13 cellular contexts compared by ENCODE assay signal in the genomic region with DNA sequence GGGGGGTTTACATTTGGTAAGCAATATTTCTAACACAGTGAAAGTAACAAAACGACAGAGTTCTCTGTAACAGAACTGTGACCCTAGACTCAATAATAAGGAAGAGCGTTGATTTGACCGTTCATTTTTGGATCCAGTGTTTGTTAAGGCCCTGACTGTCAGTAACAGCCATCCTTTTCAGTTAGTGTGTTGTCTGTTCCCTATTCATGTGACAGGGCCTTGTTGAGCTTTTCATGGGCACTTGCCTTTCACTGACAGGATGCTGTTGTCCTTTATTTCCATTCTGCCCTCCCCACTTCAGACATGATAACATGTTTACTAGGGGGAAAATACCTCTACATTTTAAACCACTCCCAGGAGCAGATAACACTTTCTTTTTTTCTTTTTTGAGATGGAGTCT. TPM values are rescaled to one million over a fixed set of nuclear protein-coding genes. Genes with fewer than 3 reads are reported as not detected.
DNase-seq lines count a peak whose midpoint lies in the region; ATAC-seq and TF ChIP-seq lines count a peak whose summit lies in the region.
"Had no signal": no experiment of that assay in that cellular context is flagged by ENCODE, and none has a peak within 500 bp of the region (broad histone marks: within the 10 kb centered on the region; RNA-seq: fewer than 3 reads in every experiment).

No MANE protein-coding gene starts in this region.

- WGBS in endodermal cell (ENCODE audit: insufficient coverage in 1 of 2, insufficient read length in 1 of 2), 2 experiments, result 96% methylated on average over 3 of the region's 3 CpGs

- H3K9ac ChIP-seq in endodermal cell (ENCODE audit: extremely low read depth, low read length, poor library complexity, severe bottlenecking) (no peak overlapping the region), neural progenitor cell (no peak overlapping the region)
- H3K9ac ChIP-seq: parathyroid adenoma had no signal

- peak; percentile 25 for ATAC-seq in T-helper 17 cell
- no peak for ATAC-seq in HG03135 (IDR thresholded peaks at IDR 0.05; ENCODE audit: unreplicated experiment)

- no peak overlapping the region for H3K4me3 ChIP-seq in CD4-positive, alpha-beta memory T cell (ENCODE audit: low read length in 2 of 2)
- H3K4me3 ChIP-seq in endodermal cell (ENCODE audit: low read length), result peak overlapping the region; percentile 5
- H3K4me3 ChIP-seq in neural progenitor cell, result no peak overlapping the region
- H3K4me3 ChIP-seq in OCI-LY7 (ENCODE audit: low read depth, low read length, poor library complexity, severe bottlenecking), result no peak overlapping the region
- H3K4me3 ChIP-seq: SJSA1 had no signal

- H4K20me1 ChIP-seq in neural progenitor cell (ENCODE audit: low read depth) (peaks cover 92% of the 10 kb centered on the region), OCI-LY7 (ENCODE audit: insufficient read depth, low read length) (peaks cover 18% of the 10 kb centered on the region)

- H3K4me1 Mint-ChIP-seq in CD4-positive, alpha-beta memory T cell, result peaks cover 58 to 91% (median 78%) of the 10 kb centered on the region in 4 donors
- H3K4me1 Mint-ChIP-seq in T-helper 17 cell, result peaks cover 58% of the 10 kb centered on the region
- H3K4me1 Mint-ChIP-seq in endodermal cell, result peaks cover 55% of the 10 kb centered on the region
- peaks cover 36% of the 10 kb centered on the region for H3K4me1 Mint-ChIP-seq in neural progenitor cell

- DNase-seq in CD4-positive, alpha-beta memory T cell, result no peak
- DNase-seq in T-helper 17 cell, result no peak
- DNase-seq in endodermal cell, result no peak
- DNase-seq in neural progenitor cell (ENCODE audit: low spot score), result no peak
- no peak for DNase-seq in NCI-H187 treated with DMSO at 0.1 percent for 48 hours (lab: John Stamatoyannopoulos, UW)
- no peak for DNase-seq in NAMALWA (ENCODE audit: low spot score)
- no peak for DNase-seq in OCI-LY7 (ENCODE audit: low spot score)
- DNase-seq: activated CD4-positive, alpha-beta T cell treated with anti-CD3 and anti-CD28 coated beads for 4 hours; islet precursor cell; NCI-H446 treated with DMSO at 0.1 percent for 48 hours had no signal

- H3K4me3 Mint-ChIP-seq in CD4-positive, alpha-beta memory T cell, result peak overlapping the region in 7 of 8 donors; percentile 6 to 63 (median 39)
- H3K4me3 Mint-ChIP-seq in T-helper 17 cell, result peak overlapping the region; percentile 69
- H3K4me3 Mint-ChIP-seq in endodermal cell, result no peak overlapping the region
- H3K4me3 Mint-ChIP-seq in neural progenitor cell, result no peak overlapping the region

- H3K27me3 ChIP-seq in CD4-positive, alpha-beta memory T cell (ENCODE audit: insufficient read depth, low read length), result no peaks in the 10 kb centered on the region
- H3K27me3 ChIP-seq in endodermal cell (ENCODE audit: control insufficient read depth, insufficient read depth, low read length, poor library complexity, severe bottlenecking) (no peaks in the 10 kb centered on the region), neural progenitor cell (no peaks in the 10 kb centered on the region)
- H3K27me3 ChIP-seq: SJSA1 had no signal

- peaks cover 87% of the 10 kb centered on the region for H3K4me1 ChIP-seq in CD4-positive, alpha-beta memory T cell (ENCODE audit: insufficient read depth, low read length)
- peaks cover 21% of the 10 kb centered on the region for H3K4me1 ChIP-seq in endodermal cell (ENCODE audit: control insufficient read depth, insufficient read depth, low read length)
- peaks cover 37% of the 10 kb centered on the region for H3K4me1 ChIP-seq in neural progenitor cell
- peaks cover 60% of the 10 kb centered on the region for H3K4me1 ChIP-seq in OCI-LY7 (ENCODE audit: insufficient read depth, low read length, poor library complexity, severe bottlenecking)

- intact Hi-C loops in CD4-positive, alpha-beta memory T cell (cut with micrococcal nuclease), result no loop called here
- intact Hi-C loops in OCI-LY7 (cut with micrococcal nuclease; ENCODE audit: unreplicated experiment), result no loop called here

- no peak overlapping the region for H3K4me2 ChIP-seq in neural progenitor cell
- H3K4me2 ChIP-seq in OCI-LY7 (ENCODE audit: low read length), result no peak overlapping the region

- POLR2A ChIA-PET in CD4-positive, alpha-beta memory T cell (lab: Charles Lee; ENCODE audit: partially characterized antibody), result no interaction called here
- POLR2A ChIA-PET in OCI-LY7 (lab: Charles Lee), result interaction anchor here (0.6 kb wide), 1 partner anchor 1185 kb away, joined by 4 read pairs; no protein-coding TSS in a partner anchor

- H2AFZ ChIP-seq in neural progenitor cell (replicated peaks) (no peak overlapping the region), OCI-LY7 (ENCODE audit: low read length) (no peak overlapping the region)
- H2AFZ ChIP-seq: parathyroid adenoma had no signal

- CTCF ChIA-PET in CD4-positive, alpha-beta memory T cell (lab: Charles Lee; ENCODE audit: partially characterized antibody), result no interaction called here
- CTCF ChIA-PET in OCI-LY7 (lab: Charles Lee; ENCODE audit: unreplicated experiment), result no interaction called here

- no peaks in the 10 kb centered on the region for H3K9me3 Mint-ChIP-seq in CD4-positive, alpha-beta memory T cell
- H3K9me3 Mint-ChIP-seq in endodermal cell (no peaks in the 10 kb centered on the region), neural progenitor cell (peaks cover 9% of the 10 kb centered on the region)

- H3K79me2 ChIP-seq in neural progenitor cell (ENCODE audit: low read depth) (peaks cover 97% of the 10 kb centered on the region), OCI-LY7 (ENCODE audit: insufficient read depth, low read depth, low read length) (peaks cover 98% of the 10 kb centered on the region)

- peaks cover 0 to 4% of the 10 kb centered on the region in 2 donors for H3K36me3 Mint-ChIP-seq in CD4-positive, alpha-beta memory T cell
- no peaks in the 10 kb centered on the region for H3K36me3 Mint-ChIP-seq in T-helper 17 cell (ENCODE audit: low read depth)
- H3K36me3 Mint-ChIP-seq in endodermal cell (ENCODE audit: low read depth), result no peaks in the 10 kb centered on the region
- H3K36me3 Mint-ChIP-seq in neural progenitor cell, result peaks cover 10% of the 10 kb centered on the region

- no peaks in the 10 kb centered on the region for H3K9me3 ChIP-seq in CD4-positive, alpha-beta memory T cell (ENCODE audit: control insufficient read depth in 1 of 2, low read length in 2 of 2)
- no peaks in the 10 kb centered on the region for H3K9me3 ChIP-seq in T-helper 17 cell (ENCODE audit: control insufficient read depth, low read length, poor library complexity, severe bottlenecking)
- no peaks in the 10 kb centered on the region for H3K9me3 ChIP-seq in endodermal cell (ENCODE audit: control insufficient read depth, low read length)
- no peaks in the 10 kb centered on the region for H3K9me3 ChIP-seq in neural progenitor cell (ENCODE audit: low read depth)
- H3K9me3 ChIP-seq in OCI-LY7 (ENCODE audit: low read length), result no peaks in the 10 kb centered on the region
- H3K9me3 ChIP-seq: SJSA1 had no signal

- peaks cover 24% of the 10 kb centered on the region for H3F3A ChIP-seq in neural progenitor cell (ENCODE audit: low read depth)

- TF ChIP-seq CTCF in endodermal cell (conservative IDR thresholded peaks at IDR 0.05) (no peak), neural progenitor cell (IDR thresholded peaks at IDR 0.05) (no peak), OCI-LY7 (conservative IDR thresholded peaks at IDR 0.05; ENCODE audit: low read length) (no peak)

- no peak overlapping the region for H3K27ac ChIP-seq in CD4-positive, alpha-beta memory T cell (ENCODE audit: low read depth, low read length)
- H3K27ac ChIP-seq in endodermal cell (ENCODE audit: low read depth, low read length) (no peak overlapping the region), neural progenitor cell (no peak overlapping the region), OCI-LY7 (ENCODE audit: low read depth, low read length, poor library complexity, severe bottlenecking) (no peak overlapping the region)
- H3K27ac ChIP-seq: parathyroid adenoma had no signal

- H3K27ac Mint-ChIP-seq in CD4-positive, alpha-beta memory T cell, result peak overlapping the region in 6 of 7 donors; percentile 33 to 89 (median 53)
- peak overlapping the region; percentile 67 for H3K27ac Mint-ChIP-seq in T-helper 17 cell
- H3K27ac Mint-ChIP-seq in endodermal cell, result peak overlapping the region; percentile 26
- peak overlapping the region; percentile 65 for H3K27ac Mint-ChIP-seq in neural progenitor cell

- no peaks in the 10 kb centered on the region for H3K9me2 ChIP-seq in OCI-LY7 (ENCODE audit: insufficient read depth, low read length)

- H3K27me3 Mint-ChIP-seq in CD4-positive, alpha-beta memory T cell, result no peaks in the 10 kb centered on the region
- H3K27me3 Mint-ChIP-seq in T-helper 17 cell, result no peaks in the 10 kb centered on the region
- H3K27me3 Mint-ChIP-seq in endodermal cell (ENCODE audit: insufficient read depth), result no peaks in the 10 kb centered on the region
- no peaks in the 10 kb centered on the region for H3K27me3 Mint-ChIP-seq in neural progenitor cell (ENCODE audit: insufficient read depth, low read depth)

- H3K36me3 ChIP-seq in CD4-positive, alpha-beta memory T cell (ENCODE audit: insufficient read depth, low read length), result no peaks in the 10 kb centered on the region
- H3K36me3 ChIP-seq in endodermal cell (ENCODE audit: control insufficient read depth, insufficient read depth, low read length), result no peaks in the 10 kb centered on the region
- no peaks in the 10 kb centered on the region for H3K36me3 ChIP-seq in neural progenitor cell
- H3K36me3 ChIP-seq in OCI-LY7 (ENCODE audit: insufficient read depth, low read length), result peaks cover 22% of the 10 kb centered on the region
- H3K36me3 ChIP-seq: SJSA1 had no signal

- no TSS peak for BruUV-seq in OCI-LY7 (replicated peaks; lab: Mats Ljungman, UMichigan)

RNA-seq across cellular contexts. Expression of a gene that starts 45.8 kb away (rescaled TPM):
- 100 to 1,000 TPM; 105 to 114 TPM for total RNA-seq in CD4-positive, alpha-beta memory T cell
- 10 to 100 TPM in 1 of 2 donors, 1 to 10 TPM in 1; 2.4 to 18.9 TPM for polyA plus RNA-seq in CD4-positive, alpha-beta memory T cell
- 100 to 1,000 TPM in 1 of 2 donors, 10 to 100 TPM in 1; 98.1 to 102 TPM for total RNA-seq in T-helper 17 cell
- 100 to 1,000 TPM; 130 to 142 TPM for total RNA-seq in endodermal cell
- 156 TPM for polyA plus RNA-seq in endodermal cell (2013, experiment 1 of 2)
- 139 TPM for polyA plus RNA-seq in endodermal cell (2013, experiment 2 of 2)
- total RNA-seq in neural progenitor cell (ENCODE audit: low replicate concordance), result 91.9 and 99.2 TPM in 2 replicates
- 67.2 and 74.0 TPM in 2 replicates for total RNA-seq in OCI-LY7 (2014; rRNA removed; shearing (Covaris generic))
- 181 and 206 TPM in 2 replicates for total RNA-seq in OCI-LY7 (2022)

Comparison
In these comparisons a context has a peak if more than half of its experiments do, and no peak if none do; other contexts are left out.
1. H3K4me3 Mint-ChIP-seq: peak in CD4-positive, alpha-beta memory T cell (7 of 8) and T-helper 17 cell (single experiment); none in endodermal cell (single experiment) and neural progenitor cell (single experiment).
2. Peak in every context shown above with its lines, with median percentiles within 50 percentile points of each other: H3K27ac Mint-ChIP-seq.